In the genomic region with DNA sequence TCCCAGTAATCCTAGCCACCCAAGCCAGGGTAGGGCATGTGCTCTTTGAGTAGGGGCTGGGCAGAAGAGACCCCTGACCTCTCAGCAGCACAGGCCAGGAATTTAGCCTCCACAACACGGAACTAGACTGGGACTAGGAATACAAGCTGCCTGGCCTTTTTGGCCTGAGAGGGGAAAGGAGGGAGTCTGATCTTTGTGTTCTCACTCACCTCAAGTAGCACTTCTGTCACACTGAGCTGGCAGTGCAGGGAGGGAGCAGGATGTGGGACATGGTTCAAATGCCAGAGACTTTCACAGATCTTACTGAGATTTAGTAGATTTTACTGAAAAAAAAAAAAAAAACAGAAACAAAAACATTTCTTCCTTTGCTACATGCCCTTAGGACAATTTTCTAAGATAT, we compare ENCODE assay signal across 29 cellular contexts.
"Had no signal": no experiment of that assay in that cellular context is flagged by ENCODE, and none has a peak within 500 bp of the region (broad histone marks: within the 10 kb centered on the region; RNA-seq: fewer than 3 reads in every experiment).

No MANE protein-coding gene starts in this region.

- H3K27ac Mint-ChIP-seq: activated B cell treated with CpG ODN at 0.5 μM for 24 hours; activated CD4-positive, alpha-beta memory T cell treated with anti-CD3 and anti-CD28 coated beads, Interleukin-2, amount 10 ng/mL, durations not matched to agents 7 days and 5 days; activated naive CD4-positive, alpha-beta T cell treated with anti-CD3 and anti-CD28 coated beads for 36 hours; activated naive CD8-positive, alpha-beta T cell; activated T-helper 17 cell treated with anti-CD3 and anti-CD28 coated beads, Interleukin-2, amount 50 U/mL, for 72 hours; T-cell had no signal

- H3K27ac ChIP-seq: KMS-11, SK-N-MC had no signal

- H3K4me3 Mint-ChIP-seq: activated B cell treated with CpG ODN at 0.5 μM for 24 hours; activated CD4-positive, alpha-beta memory T cell treated with anti-CD3 and anti-CD28 coated beads, Interleukin-2, amount 10 ng/mL, durations not matched to agents 7 days and 5 days; activated naive CD4-positive, alpha-beta T cell treated with anti-CD3 and anti-CD28 coated beads for 36 hours; activated naive CD8-positive, alpha-beta T cell; activated T-helper 17 cell treated with anti-CD3 and anti-CD28 coated beads, Interleukin-2, amount 50 U/mL, for 72 hours; brain; central memory CD8-positive, alpha-beta T cell; T-cell had no signal

- H3K36me3 Mint-ChIP-seq: activated naive CD8-positive, alpha-beta T cell; brain; T-cell had no signal

- H3K9me3 Mint-ChIP-seq: activated CD4-positive, alpha-beta memory T cell treated with anti-CD3 and anti-CD28 coated beads, Interleukin-2, amount 10 ng/mL, durations not matched to agents 7 days and 5 days; activated naive CD4-positive, alpha-beta T cell treated with anti-CD3 and anti-CD28 coated beads for 36 hours had no signal

- H3K9ac ChIP-seq: KMS-11 had no signal

- DNase-seq: activated B cell treated with CpG ODN at 0.5 μM for 24 hours; activated CD4-positive, alpha-beta memory T cell treated with anti-CD3 and anti-CD28 coated beads, Interleukin-2, amount 10 ng/mL, durations not matched to agents 7 days and 5 days; activated CD4-positive, alpha-beta T cell treated with anti-CD3 and anti-CD28 coated beads for 1 hour; activated CD4-positive, alpha-beta T cell treated with anti-CD3 and anti-CD28 coated beads, Interleukin-2, amount 50 U/mL, for 1 hour; activated gamma-delta T cell; activated naive CD4-positive, alpha-beta T cell treated with anti-CD3 and anti-CD28 coated beads for 36 hours; activated T-cell treated with anti-CD3 and anti-CD28 coated beads for 4 hours; activated T-cell treated with anti-CD3 and anti-CD28 coated beads, Interleukin-2, amount 50 U/mL, for 48 hours; amygdala; MV-4-11; NCI-H1092 treated with DMSO at 0.1 percent for 48 hours; NCI-H1417 treated with DMSO at 0.1 percent for 48 hours; NCI-H1694; NCI-H2029; NCI-H2107; NCI-H510A treated with DMSO at 0.1 percent for 48 hours; NCI-H69; RPMI8226; T-cell; T-helper 2 cell; T1000 had no signal

- H3K4me3 ChIP-seq: SK-N-MC had no signal

- H3K4me1 Mint-ChIP-seq: activated B cell treated with CpG ODN at 0.5 μM for 24 hours; activated CD4-positive, alpha-beta memory T cell treated with anti-CD3 and anti-CD28 coated beads, Interleukin-2, amount 10 ng/mL, durations not matched to agents 7 days and 5 days; activated T-helper 17 cell treated with anti-CD3 and anti-CD28 coated beads, Interleukin-2, amount 50 U/mL, for 72 hours; central memory CD8-positive, alpha-beta T cell; T-cell had no signal

- ATAC-seq: activated T-helper 17 cell treated with anti-CD3 and anti-CD28 coated beads, Interleukin-2, amount 50 U/mL, for 72 hours; Panc1; Right ventricle myocardium inferior; T-cell had no signal

- H3K4me2 ChIP-seq: KMS-11 had no signal

- H3K27me3 Mint-ChIP-seq: activated CD4-positive, alpha-beta memory T cell treated with anti-CD3 and anti-CD28 coated beads, Interleukin-2, amount 10 ng/mL, durations not matched to agents 7 days and 5 days; activated T-helper 17 cell treated with anti-CD3 and anti-CD28 coated beads, Interleukin-2, amount 50 U/mL, for 72 hours; brain; central memory CD8-positive, alpha-beta T cell had no signal
